17 cellular contexts compared by ENCODE assay signal in genomic region chr2:103860016-103860415, GRCh38.
DNase-seq lines count a peak whose midpoint lies in the region; ATAC-seq and TF ChIP-seq lines count a peak whose summit lies in the region.
"Had no signal": no experiment of that assay in that cellular context is flagged by ENCODE, and none has a peak within 500 bp of the region (broad histone marks: within the 10 kb centered on the region; RNA-seq: fewer than 3 reads in every experiment).

No MANE protein-coding gene starts in this region.

- H3K27ac ChIP-seq in neural progenitor cell: no peak overlapping the region

- no peaks in the 10 kb centered on the region for H4K20me1 ChIP-seq in neural progenitor cell (ENCODE audit: low read depth)

- H3K79me2 ChIP-seq in neural progenitor cell (ENCODE audit: low read depth): no peaks in the 10 kb centered on the region

- no peaks in the 10 kb centered on the region for H3K4me1 Mint-ChIP-seq in neural progenitor cell
- H3K4me1 Mint-ChIP-seq: B cell had no signal

- no peaks in the 10 kb centered on the region for H3K36me3 ChIP-seq in neural progenitor cell

- H3F3A ChIP-seq in neural progenitor cell (ENCODE audit: low read depth): no peaks in the 10 kb centered on the region

- H3K36me3 Mint-ChIP-seq in neural progenitor cell: no peaks in the 10 kb centered on the region

- ATAC-seq in GM18870 (IDR thresholded peaks at IDR 0.05; ENCODE audit: unreplicated experiment): peak; percentile 66
- ATAC-seq in GM21723 (IDR thresholded peaks at IDR 0.05; ENCODE audit: unreplicated experiment): peak; percentile 52
- ATAC-seq in HG03159 (IDR thresholded peaks at IDR 0.05; ENCODE audit: unreplicated experiment): peak; percentile 60
- ATAC-seq in HG03039 (IDR thresholded peaks at IDR 0.05; ENCODE audit: unreplicated experiment): no peak
- ATAC-seq: Panc1, Right ventricle myocardium inferior had no signal

- H3K4me3 Mint-ChIP-seq in neural progenitor cell: no peak overlapping the region
- H3K4me3 Mint-ChIP-seq: B cell; CD4-positive, alpha-beta T cell had no signal

- H3K4me2 ChIP-seq in neural progenitor cell: no peak overlapping the region
- H3K4me2 ChIP-seq: SK-N-SH had no signal

- TF ChIP-seq CTCF in neural progenitor cell (IDR thresholded peaks at IDR 0.05): no peak

- H2AFZ ChIP-seq in neural progenitor cell (replicated peaks): no peak overlapping the region

- H3K9me3 ChIP-seq in neural progenitor cell (ENCODE audit: low read depth): no peaks in the 10 kb centered on the region
- H3K9me3 ChIP-seq: SK-N-SH had no signal

- no peaks in the 10 kb centered on the region for H3K27me3 Mint-ChIP-seq in neural progenitor cell (ENCODE audit: insufficient read depth, low read depth)
- H3K27me3 Mint-ChIP-seq: B cell; CD4-positive, alpha-beta T cell had no signal

- no peak overlapping the region for H3K9ac ChIP-seq in neural progenitor cell
- H3K9ac ChIP-seq: SK-N-SH had no signal

- DNase-seq in OCI-M1 (lab: John Stamatoyannopoulos, UW) (peak; percentile 13), pons (ENCODE audit: low spot score) (no peak), neural progenitor cell (ENCODE audit: low spot score) (no peak), DMS79 (lab: John Stamatoyannopoulos, UW) (no peak)
- DNase-seq: Calu3; CD4-positive, alpha-beta T cell; IMR-90; NCI-H2107; NCI-H69; SK-N-SH had no signal

- H3K27me3 ChIP-seq in neural progenitor cell: no peaks in the 10 kb centered on the region

- no peaks in the 10 kb centered on the region for H3K9me3 Mint-ChIP-seq in neural progenitor cell

- H3K4me1 ChIP-seq in neural progenitor cell: no peaks in the 10 kb centered on the region

- no peak overlapping the region for H3K4me3 ChIP-seq in neural progenitor cell

- no peak overlapping the region for H3K27ac Mint-ChIP-seq in neural progenitor cell
- H3K27ac Mint-ChIP-seq: B cell; CD4-positive, alpha-beta T cell had no signal
